10 cellular contexts compared by ENCODE assay signal in the genomic region with DNA sequence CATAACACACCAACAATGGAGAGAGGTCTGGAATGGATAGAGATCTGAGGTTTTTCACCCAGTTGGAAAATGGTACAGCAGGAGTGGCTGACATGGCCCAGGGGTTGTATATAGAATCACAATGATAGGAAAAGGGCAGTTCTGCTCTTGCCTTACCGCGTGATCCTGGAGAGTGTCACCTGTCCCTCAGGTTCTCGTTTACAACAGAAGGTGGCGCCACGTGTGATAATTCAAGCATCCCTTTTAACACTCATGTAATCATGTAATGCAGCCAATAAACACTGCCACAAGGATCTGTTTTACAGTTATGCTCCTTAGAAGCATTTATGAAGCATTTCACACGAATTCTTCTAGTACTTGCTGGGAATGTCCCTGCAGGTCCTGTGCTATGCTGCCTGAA. TPM values are rescaled to one million over a fixed set of nuclear protein-coding genes. Genes with fewer than 3 reads are reported as not detected.
DNase-seq lines count a peak whose midpoint lies in the region; ATAC-seq, FAIRE-seq and TF ChIP-seq lines count a peak whose summit lies in the region.
"Had no signal": no experiment of that assay in that cellular context is flagged by ENCODE, and none has a peak within 500 bp of the region (broad histone marks: within the 10 kb centered on the region; RNA-seq: fewer than 3 reads in every experiment).

No MANE protein-coding gene starts in this region.

- H3K4me3 ChIP-seq in WERI-Rb-1 (ENCODE audit: low read depth, low read length): no peak overlapping the region
- H3K4me3 ChIP-seq in right lobe of liver: no peak overlapping the region

- peak; percentile 70 for TF ChIP-seq CTCF in WERI-Rb-1 (IDR thresholded peaks at IDR 0.05; ENCODE audit: low read depth, low read length)
- peak; percentile 23 to 45 (median 26) for TF ChIP-seq CTCF in right lobe of liver (IDR thresholded peaks at IDR 0.05)

- no peak for TF ChIP-seq POLR2A in right lobe of liver (IDR thresholded peaks at IDR 0.05)

- H3K36me3 ChIP-seq in WERI-Rb-1 (no peaks in the 10 kb centered on the region), right lobe of liver (no peaks in the 10 kb centered on the region)

- H3K9me3 ChIP-seq in WERI-Rb-1 (ENCODE audit: severe bottlenecking) (no peaks in the 10 kb centered on the region), right lobe of liver (no peaks in the 10 kb centered on the region)

- ATAC-seq in right lobe of liver (peak; percentile 64 to 78 (median 68)), HG02763 (IDR thresholded peaks at IDR 0.05; ENCODE audit: unreplicated experiment) (no peak)

- WGBS in right lobe of liver (ENCODE audit: insufficient coverage, low coverage, low lambda C conversion rate, missing lambda C conversion rate): 4% methylated on average over 6 of the region's 6 CpGs

- no peak overlapping the region for H3K27ac ChIP-seq in WERI-Rb-1
- H3K27ac ChIP-seq in right lobe of liver: no peak overlapping the region

- H3K27me3 ChIP-seq in WERI-Rb-1 (ENCODE audit: insufficient read depth, low read depth, severe bottlenecking) (no peaks in the 10 kb centered on the region), right lobe of liver (no peaks in the 10 kb centered on the region)

- peak; percentile 83 for FAIRE-seq in HTR-8/SVneo (lab: Jason Lieb, UNC)

- H3K4me1 ChIP-seq in right lobe of liver: no peaks in the 10 kb centered on the region

- intact Hi-C loops in right lobe of liver (cut with DNase I): no loop called here

- DNase-seq in ELR (ENCODE audit: low read depth) (peak; percentile 41), HTR-8/SVneo (ENCODE audit: insufficient read length, low spot score) (no peak), WERI-Rb-1 (peak; percentile 68), right lobe of liver (no peak), NCI-H187 treated with DMSO at 0.1 percent for 48 hours (lab: John Stamatoyannopoulos, UW) (no peak), KG1 (lab: John Stamatoyannopoulos, UW) (no peak)
- DNase-seq in activated CD4-positive, CD25-positive, alpha-beta regulatory T cell (lab: John Stamatoyannopoulos, UW): no peak

RNA-seq across cellular contexts. Expression of a gene that starts 12.9 kb away (rescaled TPM):
- 1 to 10 TPM in 4 of 6 experiments, under 1 TPM in 1, not detected in 1; 0.77 to 2.8 (median 1.8) TPM for total RNA-seq in right lobe of liver
- total RNA-seq: glomerular endothelial cell, RPMI7951 had no signal

RNA-seq across cellular contexts. Expression of a gene that starts 40.7 kb away (rescaled TPM):
- total RNA-seq in right lobe of liver: 10 to 100 TPM; 35.7 to 58.4 (median 40.5) TPM

RNA-seq across cellular contexts. Expression of a gene that starts 48.5 kb away (rescaled TPM):
- 1 to 10 TPM; 2.3 to 5.3 (median 3.3) TPM for total RNA-seq in right lobe of liver

RNA-seq across cellular contexts. Expression of a gene that starts 58.8 kb away (rescaled TPM):
- not detected for total RNA-seq in right lobe of liver
- total RNA-seq: glomerular endothelial cell, RPMI7951 had no signal

Comparison
In these comparisons a context has a peak if more than half of its experiments do, and no peak if none do; other contexts are left out.
1. DNase-seq: peak in ELR (single experiment) and WERI-Rb-1 (single experiment); none in HTR-8/SVneo (single experiment), right lobe of liver (0 of 3), NCI-H187 treated with DMSO at 0.1 percent for 48 hours (single experiment), KG1 (single experiment) and activated CD4-positive, CD25-positive, alpha-beta regulatory T cell (0 of 4).